ENCODE assay signal across 8 cellular contexts in the genomic region with DNA sequence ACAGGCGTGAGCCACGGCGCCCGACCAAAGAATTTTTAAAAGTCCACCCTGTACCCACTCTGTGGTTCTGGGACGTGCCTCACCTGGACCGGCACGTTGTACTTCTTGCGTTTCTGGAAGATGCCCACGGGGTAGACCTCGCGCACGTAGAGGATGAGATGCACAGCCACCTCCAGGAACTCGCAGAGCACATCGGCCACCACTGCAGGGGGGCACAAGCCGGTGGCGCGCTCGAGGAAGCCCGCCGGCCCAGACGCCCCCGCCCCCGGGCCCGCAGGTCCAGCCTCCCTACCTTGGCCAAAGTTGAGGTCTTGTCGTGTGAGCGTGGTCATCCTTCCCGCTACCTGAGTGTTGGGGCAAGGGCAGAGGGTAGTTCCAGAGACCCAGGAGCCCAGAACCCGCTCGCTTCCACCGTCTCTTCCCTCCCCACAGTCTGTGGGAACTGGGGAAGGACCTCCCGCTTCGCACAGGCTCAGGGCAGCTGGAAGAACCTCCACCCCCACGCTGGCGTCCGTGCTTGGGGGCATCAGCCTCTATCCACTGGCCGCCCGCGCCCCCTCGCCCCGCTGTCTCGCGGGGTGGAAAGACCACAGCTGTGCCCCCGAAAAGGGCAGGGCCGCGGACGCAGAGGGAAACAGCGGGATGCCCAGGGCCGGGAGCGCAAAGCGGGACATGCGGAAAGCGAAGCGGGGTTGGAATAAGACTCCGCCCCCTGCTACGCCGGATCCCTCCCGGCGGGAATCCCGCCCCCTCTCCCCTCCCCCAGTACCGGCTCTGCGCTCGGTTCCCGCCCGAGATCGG. TPM values are rescaled to one million over a fixed set of nuclear protein-coding genes. Genes with fewer than 3 reads are reported as not detected.
DNase-seq lines count a peak whose midpoint lies in the region; TF ChIP-seq lines count a peak whose summit lies in the region.

No MANE protein-coding gene starts in this region.

- H3K27me3 ChIP-seq in mononuclear cell (ENCODE audit: insufficient read depth, low read length) (no peaks in the 10 kb centered on the region), vagina (no peaks in the 10 kb centered on the region)

- peaks cover 0 to 11% of the 10 kb centered on the region in 2 donors for H3K36me3 ChIP-seq in vagina

- peaks cover 21% of the 10 kb centered on the region for H3K4me1 ChIP-seq in mononuclear cell (ENCODE audit: insufficient read depth, low read length)
- H3K4me1 ChIP-seq in vagina: peaks cover 29% of the 10 kb centered on the region

- no peak for TF ChIP-seq POLR2A in vagina (IDR thresholded peaks at IDR 0.05)

- intact Hi-C loops in vagina (cut with DNase I): loop anchor here (1.0 kb wide), 1 partner anchor 16 kb away; a partner anchor contains a TSS

- no peaks in the 10 kb centered on the region for H3K9me3 ChIP-seq in mononuclear cell (ENCODE audit: low read depth, low read length)
- H3K9me3 ChIP-seq in vagina: no peaks in the 10 kb centered on the region

- H3K4me3 ChIP-seq in coronary artery: peak overlapping the region; percentile 77
- H3K4me3 ChIP-seq in mononuclear cell (ENCODE audit: low read length): peak overlapping the region; percentile 76
- peak overlapping the region; percentile 85 to 96 for H3K4me3 ChIP-seq in vagina

- peak overlapping the region; percentile 69 to 82 for H3K27ac ChIP-seq in coronary artery
- peak overlapping the region; percentile 82 for H3K27ac ChIP-seq in vagina

- no peak for TF ChIP-seq CTCF in coronary artery (IDR thresholded peaks at IDR 0.05)
- TF ChIP-seq CTCF in vagina (IDR thresholded peaks at IDR 0.05): no peak

- DNase-seq in DMS53 (lab: John Stamatoyannopoulos, UW) (peak; percentile 71), DMS53 treated with DMSO at 0.1 percent for 48 hours (lab: John Stamatoyannopoulos, UW; ENCODE audit: unreplicated experiment) (no peak), HCEC 1CT (peak; percentile 18), NCI-H460 (ENCODE audit: extremely low read depth, low read depth) (peak; percentile 5), coronary artery (ENCODE audit: low spot score) (no peak), vagina (ENCODE audit: extremely low spot score in 2 of 2) (no peak), NCI-H187 (lab: John Stamatoyannopoulos, UW) (no peak)

RNA-seq across cellular contexts. Expression of a gene that starts 0.5 kb away (rescaled TPM):
- total RNA-seq in NCI-H460 (2014; rRNA removed; shearing (Covaris generic)): 49.5 and 51.2 TPM in 2 replicates
- polyA plus RNA-seq in NCI-H460 (2014; cell fraction: nucleus; rRNA removed): 61.0 and 93.8 TPM in 2 replicates
- total RNA-seq in mononuclear cell (28.7 TPM), vagina (30.0 TPM)

RNA-seq across cellular contexts. Expression of a gene that starts 11.0 kb away (rescaled TPM):
- 0.02 and 0.03 TPM in 2 replicates for total RNA-seq in NCI-H460 (2014; rRNA removed; shearing (Covaris generic))
- polyA plus RNA-seq in NCI-H460 (2014; cell fraction: nucleus; rRNA removed): not detected in 2 replicates
- total RNA-seq in mononuclear cell (0.31 TPM), vagina (not detected)

RNA-seq across cellular contexts. Expression of a gene that starts 16.5 kb away (rescaled TPM):
- total RNA-seq in NCI-H460 (2014; rRNA removed; shearing (Covaris generic)): 6.8 and 10.4 TPM in 2 replicates
- polyA plus RNA-seq in NCI-H460 (2014; cell fraction: nucleus; rRNA removed): 4.5 and 6.1 TPM in 2 replicates
- total RNA-seq in mononuclear cell: 8.1 TPM
- total RNA-seq in vagina: 13.5 TPM

RNA-seq across cellular contexts. Expression of a gene that starts 25.8 kb away (rescaled TPM):
- 8.2 and 9.1 TPM in 2 replicates for total RNA-seq in NCI-H460 (2014; rRNA removed; shearing (Covaris generic))
- polyA plus RNA-seq in NCI-H460 (2014; cell fraction: nucleus; rRNA removed): 63.1 and 66.8 TPM in 2 replicates
- total RNA-seq in mononuclear cell: 15.2 TPM
- 38.3 TPM for total RNA-seq in vagina

RNA-seq across cellular contexts. Expression of a gene that starts 26.2 kb away (rescaled TPM):
- total RNA-seq in NCI-H460 (2014; rRNA removed; shearing (Covaris generic)): 0.35 and 0.50 TPM in 2 replicates
- polyA plus RNA-seq in NCI-H460 (2014; cell fraction: nucleus; rRNA removed): 0.51 and 2.9 TPM in 2 replicates
- total RNA-seq in mononuclear cell: 2.6 TPM
- 27.3 TPM for total RNA-seq in vagina

Comparison
In these comparisons a context has a peak if more than half of its experiments do, and no peak if none do; other contexts are left out.
1. DNase-seq: peak in DMS53 (single experiment), HCEC 1CT (single experiment) and NCI-H460 (single experiment); none in DMS53 treated with DMSO at 0.1 percent for 48 hours (single experiment), coronary artery (single experiment), vagina (0 of 2) and NCI-H187 (0 of 2).
2. Peak in every context shown above with its lines, with median percentiles within 50 percentile points of each other: H3K4me3 ChIP-seq.